In genomic region chr3:79729096-79729495, GRCh38 we compare ENCODE assay signal across 13 cellular contexts. TPM values are rescaled to one million over a fixed set of nuclear protein-coding genes. Genes with fewer than 3 reads are reported as not detected.
A peak's percentile ranks its signal among the peaks of the same experiment; 100 is the strongest.
DNase-seq lines count a peak whose midpoint lies in the region; ATAC-seq and TF ChIP-seq lines count a peak whose summit lies in the region.
"Had no signal": no experiment of that assay in that cellular context is flagged by ENCODE, and none has a peak within 500 bp of the region (broad histone marks: within the 10 kb centered on the region; RNA-seq: fewer than 3 reads in every experiment).

No MANE protein-coding gene starts in this region.

- DNase-seq in Calu3 = peak; percentile 8
- DNase-seq in astrocyte of the cerebellum (ENCODE audit: low read depth) = peak; percentile 88
- DNase-seq in kidney epithelial cell (ENCODE audit: low read depth) = peak; percentile 9
- DNase-seq in effector CD4-positive, alpha-beta T cell = no peak
- DNase-seq in naive thymus-derived CD8-positive, alpha-beta T cell = no peak
- DNase-seq in T-cell = no peak
- DNase-seq in effector CD8-positive, alpha-beta T cell (lab: John Stamatoyannopoulos, UW) = no peak
- DNase-seq: activated CD4-positive, alpha-beta T cell treated with anti-CD3 and anti-CD28 coated beads for 1 hour; CD4-positive, alpha-beta memory T cell; mesendoderm; NCI-H510A had no signal

- TF ChIP-seq EP300 in Ishikawa (IDR thresholded peaks at IDR 0.05; ENCODE audit: borderline replicate concordance) = peak; percentile 91

- intact Hi-C loops in Calu3 (cut with micrococcal nuclease; ENCODE audit: unreplicated experiment) = no loop called here

- POLR2A ChIA-PET in naive thymus-derived CD8-positive, alpha-beta T cell (lab: Charles Lee) = no interaction called here
- POLR2A ChIA-PET in T-cell (lab: Charles Lee) = interaction anchor here in 1 of 2 donors (0.5 kb wide), 1 partner anchor 8 kb away, joined by 7 read pairs; no protein-coding TSS in a partner anchor

- H3K4me3 Mint-ChIP-seq in Calu3 (ENCODE audit: low read depth, unreplicated experiment) = no peak overlapping the region
- no peak overlapping the region for H3K4me3 Mint-ChIP-seq in naive thymus-derived CD8-positive, alpha-beta T cell
- no peak overlapping the region for H3K4me3 Mint-ChIP-seq in T-cell
- H3K4me3 Mint-ChIP-seq: activated T-helper 17 cell treated with anti-CD3 and anti-CD28 coated beads, Interleukin-2, amount 50 U/mL, for 72 hours; CD4-positive, alpha-beta memory T cell had no signal

- peak; percentile 21; the same call in 1 of the 2 replicates for TF ChIP-seq RAD21 in Ishikawa (IDR thresholded peaks at IDR 0.05; ENCODE audit: low read depth)

- H3K27ac Mint-ChIP-seq in Calu3 (ENCODE audit: unreplicated experiment) (no peak overlapping the region), T-cell (no peak overlapping the region)
- H3K27ac Mint-ChIP-seq in naive thymus-derived CD8-positive, alpha-beta T cell = no peak overlapping the region
- H3K27ac Mint-ChIP-seq: activated T-helper 17 cell treated with anti-CD3 and anti-CD28 coated beads, Interleukin-2, amount 50 U/mL, for 72 hours; CD4-positive, alpha-beta memory T cell had no signal

- no peak for TF ChIP-seq CTCF in Calu3 (IDR thresholded peaks at IDR 0.05; ENCODE audit: unreplicated experiment)
- TF ChIP-seq CTCF in astrocyte of the cerebellum (IDR thresholded peaks at IDR 0.05; ENCODE audit: low read depth, low read length, missing control alignments) = no peak
- TF ChIP-seq CTCF in kidney epithelial cell (IDR thresholded peaks at IDR 0.05; ENCODE audit: insufficient read depth, low read length, poor library complexity, severe bottlenecking) = no peak

- H3K27me3 Mint-ChIP-seq in Calu3 (ENCODE audit: unreplicated experiment) = no peaks in the 10 kb centered on the region
- H3K27me3 Mint-ChIP-seq in naive thymus-derived CD8-positive, alpha-beta T cell = no peaks in the 10 kb centered on the region
- no peaks in the 10 kb centered on the region for H3K27me3 Mint-ChIP-seq in T-cell
- H3K27me3 Mint-ChIP-seq: activated T-helper 17 cell treated with anti-CD3 and anti-CD28 coated beads, Interleukin-2, amount 50 U/mL, for 72 hours; CD4-positive, alpha-beta memory T cell had no signal

- no peaks in the 10 kb centered on the region for H3K27me3 ChIP-seq in kidney epithelial cell (ENCODE audit: control insufficient read depth, insufficient read depth, low read length)

- no peak overlapping the region for H3K4me3 ChIP-seq in astrocyte of the cerebellum (ENCODE audit: low read depth, low read length)
- H3K4me3 ChIP-seq in kidney epithelial cell (ENCODE audit: low read depth, low read length) = no peak overlapping the region

- H3K4me1 Mint-ChIP-seq in Calu3 (ENCODE audit: low read depth, unreplicated experiment) (no peaks in the 10 kb centered on the region), T-cell (no peaks in the 10 kb centered on the region)
- H3K4me1 Mint-ChIP-seq in naive thymus-derived CD8-positive, alpha-beta T cell = no peaks in the 10 kb centered on the region
- H3K4me1 Mint-ChIP-seq: activated T-helper 17 cell treated with anti-CD3 and anti-CD28 coated beads, Interleukin-2, amount 50 U/mL, for 72 hours; CD4-positive, alpha-beta memory T cell had no signal

- no peaks in the 10 kb centered on the region for H3K36me3 ChIP-seq in kidney epithelial cell (ENCODE audit: control insufficient read depth, insufficient read depth, low read length)

- CTCF ChIA-PET in Calu3 (lab: Charles Lee) = no interaction called here
- CTCF ChIA-PET in T-cell (lab: Charles Lee) = no interaction called here

- in situ Hi-C loops in astrocyte of the cerebellum (cut with HindIII; ENCODE audit: low sequenced_read_pairs) = no loop called here

- BruUV-seq in Calu3 (replicated peaks; lab: Mats Ljungman, UMichigan) = no TSS peak

- H3K36me3 Mint-ChIP-seq in Calu3 (ENCODE audit: insufficient read depth, unreplicated experiment) (no peaks in the 10 kb centered on the region), T-cell (no peaks in the 10 kb centered on the region)
- no peaks in the 10 kb centered on the region for H3K36me3 Mint-ChIP-seq in naive thymus-derived CD8-positive, alpha-beta T cell
- H3K36me3 Mint-ChIP-seq: CD4-positive, alpha-beta memory T cell had no signal

- no peak for ATAC-seq in naive thymus-derived CD8-positive, alpha-beta T cell
- ATAC-seq in T-cell (replicated peaks in 1 of 4) = no peak
- ATAC-seq: activated T-helper 17 cell treated with anti-CD3 and anti-CD28 coated beads, Interleukin-2, amount 50 U/mL, for 72 hours had no signal

- H3K9me3 Mint-ChIP-seq in Calu3 (ENCODE audit: low read depth, unreplicated experiment) = no peaks in the 10 kb centered on the region
- peaks cover 3 to 28% (median 12%) of the 10 kb centered on the region in 9 donors for H3K9me3 Mint-ChIP-seq in naive thymus-derived CD8-positive, alpha-beta T cell
- H3K9me3 Mint-ChIP-seq in T-cell = peaks cover 11 to 27% (median 23%) of the 10 kb centered on the region in 3 donors

TF ChIP-seq in Ishikawa, 13 proteins besides CTCF, POLR2A, EP300 and RAD21:
- no peak for TF ChIP-seq CEBPB (IDR thresholded peaks at IDR 0.05)
- TF ChIP-seq REST (IDR thresholded peaks at IDR 0.05; ENCODE audit: low read depth) = no peak
- TF ChIP-seq FOXM1 (IDR thresholded peaks at IDR 0.05; ENCODE audit: borderline replicate concordance, low read depth) = peak; percentile 69
- TF ChIP-seq ZBTB7A (IDR thresholded peaks at IDR 0.05; ENCODE audit: low read depth) = no peak
- TF ChIP-seq TEAD4 (IDR thresholded peaks at IDR 0.05) = peak; percentile 80
- TF ChIP-seq TCF12 (IDR thresholded peaks at IDR 0.05; ENCODE audit: low read depth) = peak; percentile 83
- peak; percentile 97 for TF ChIP-seq NFIC (IDR thresholded peaks at IDR 0.05)
- TF ChIP-seq EGR1 (IDR thresholded peaks at IDR 0.05) = no peak
- no peak for TF ChIP-seq USF1 (IDR thresholded peaks at IDR 0.05)
- no peak for TF ChIP-seq CREB1 (IDR thresholded peaks at IDR 0.05; ENCODE audit: low read depth)
- no peak for TF ChIP-seq MAX (IDR thresholded peaks at IDR 0.05)

RNA-seq across cellular contexts. Expression of gene ROBO1, which starts 38.7 kb away (rescaled TPM):
- total RNA-seq in Calu3 (2022) (29.6 and 33.9 TPM in 2 replicates), kidney epithelial cell (31.7 and 38.2 TPM in 2 replicates), T-cell (1 to 10 TPM in 3 of 5 donors, under 1 TPM in 2; 0.20 to 2.4 (median 1.7) TPM)
- 10 to 100 TPM; 12.5 to 16.3 TPM for total RNA-seq in naive thymus-derived CD8-positive, alpha-beta T cell
- 10 to 100 TPM in 2 of 3 donors, 1 to 10 TPM in 1; 2.3 to 14.9 (median 10.6) TPM for polyA plus RNA-seq in naive thymus-derived CD8-positive, alpha-beta T cell
- total RNA-seq: activated T-helper 17 cell treated with anti-CD3 and anti-CD28 coated beads, Interleukin-2, amount 50 U/mL, for 72 hours; CD4-positive, alpha-beta memory T cell had no signal
- polyA plus RNA-seq: CD4-positive, alpha-beta memory T cell had no signal

Comparison
In these comparisons a context has a peak if more than half of its experiments do, and no peak if none do; other contexts are left out.
1. DNase-seq: peak in Calu3 (single experiment), astrocyte of the cerebellum (single experiment) and kidney epithelial cell (single experiment); none in effector CD4-positive, alpha-beta T cell (single experiment), naive thymus-derived CD8-positive, alpha-beta T cell (0 of 10), T-cell (0 of 34) and effector CD8-positive, alpha-beta T cell (single experiment).